In genomic region chr7:116955340-116955739, GRCh38 we compare ENCODE assay signal across 9 cellular contexts. TPM values are rescaled to one million over a fixed set of nuclear protein-coding genes. Genes with fewer than 3 reads are reported as not detected.
DNase-seq lines count a peak whose midpoint lies in the region; ATAC-seq, FAIRE-seq and TF ChIP-seq lines count a peak whose summit lies in the region.
"Had no signal": no experiment of that assay in that cellular context is flagged by ENCODE, and none has a peak within 500 bp of the region (broad histone marks: within the 10 kb centered on the region; RNA-seq: fewer than 3 reads in every experiment).

No MANE protein-coding gene starts in this region.

- TF ChIP-seq CTCF in HCT116 (IDR thresholded peaks at IDR 0.05 in 2 of 3, conservative IDR thresholded peaks at IDR 0.05 in 1 of 3; ENCODE audit: borderline replicate concordance in 1 of 3, insufficient read depth in 1 of 3, low read depth in 2 of 3, low read length in 2 of 3) (no peak), K562 (IDR thresholded peaks at IDR 0.05 in 2 of 3, conservative IDR thresholded peaks at IDR 0.05 in 1 of 3; ENCODE audit: insufficient read depth in 2 of 3, low read depth in 1 of 3, low read length in 3 of 3) (no peak), mesothelial cell of epicardium (IDR thresholded peaks at IDR 0.05; ENCODE audit: unreplicated experiment) (no peak), colonic mucosa (IDR thresholded peaks at IDR 0.05) (no peak)

- no peaks in the 10 kb centered on the region for H3K27me3 Mint-ChIP-seq in mesothelial cell of epicardium (ENCODE audit: low read depth)

- ATAC-seq in HCT116 = no peak
- ATAC-seq in K562 = no peak
- ATAC-seq in HG02678 (IDR thresholded peaks at IDR 0.05; ENCODE audit: unreplicated experiment) = no peak

- H4K20me1 ChIP-seq in HCT116 (ENCODE audit: insufficient read depth) (no peaks in the 10 kb centered on the region), K562 (replicated peaks; ENCODE audit: control insufficient read depth, insufficient read depth, low read length) (no peaks in the 10 kb centered on the region)

- BruUV-seq in HCT116 (replicated peaks; lab: Mats Ljungman, UMichigan) = no TSS peak
- no TSS peak for BruUV-seq in K562 (replicated peaks; lab: Mats Ljungman, UMichigan)

- peaks cover 43% of the 10 kb centered on the region for H3K4me1 Mint-ChIP-seq in mesothelial cell of epicardium

- TF ChIP-seq EP300 in K562 (IDR thresholded peaks at IDR 0.05; ENCODE audit: low read length) = no peak

- peaks cover 25% of the 10 kb centered on the region for H3K4me1 ChIP-seq in ACC112 (ENCODE audit: control insufficient read depth, insufficient read depth, low read length, unreplicated experiment)
- peaks cover 13 to 33% of the 10 kb centered on the region in 2 experiments for H3K4me1 ChIP-seq in HCT116 (ENCODE audit: control insufficient read depth in 1 of 2, insufficient read depth in 2 of 2, low read length in 2 of 2)
- H3K4me1 ChIP-seq in K562 (replicated peaks in 1 of 2; ENCODE audit: control insufficient read depth in 2 of 2, insufficient read depth in 2 of 2, low read length in 2 of 2) = peaks cover 12 to 48% of the 10 kb centered on the region in 2 experiments
- no peaks in the 10 kb centered on the region for H3K4me1 ChIP-seq in colonic mucosa

- intact Hi-C loops in HCT116 (cut with micrococcal nuclease) (no loop called here), K562 (cut with micrococcal nuclease) (loop anchor here (2.0 to 10.0 kb wide), 4 partner anchors 59 to 1229 kb away; partner anchors contain the start of gene LSM8), colonic mucosa (cut with DNase I) (loop anchor here (10.0 kb wide), 1 partner anchor 91 kb away; the partner anchor contains the start of gene CAPZA2)

- in situ Hi-C loops in K562 (cut with MboI) = loop anchor here (25.0 kb wide), 1 partner anchor 1232 kb away; the partner anchor contains the start of gene LSM8

- H2AFZ ChIP-seq in ACC112 (ENCODE audit: low read length, unreplicated experiment) = no peak overlapping the region
- H2AFZ ChIP-seq in HCT116 (ENCODE audit: low read depth, low read length, poor library complexity, severe bottlenecking) = no peak overlapping the region
- peak overlapping the region; percentile 80 for H2AFZ ChIP-seq in K562 (ENCODE audit: low read depth, low read length)

- TF ChIP-seq POLR2A in HCT116 (IDR thresholded peaks at IDR 0.05; ENCODE audit: borderline replicate concordance, extremely low read depth, insufficient read depth, insufficient read length) (no peak), K562 (conservative IDR thresholded peaks at IDR 0.05) (no peak)

- H3K36me3 ChIP-seq in ACC112 (ENCODE audit: insufficient read depth, low read length) (no peaks in the 10 kb centered on the region; the same call in 1 of the 2 replicates), HCT116 (ENCODE audit: control insufficient read depth in 1 of 2, insufficient read depth in 2 of 2, low read length in 2 of 2) (no peaks in the 10 kb centered on the region), K562 (ENCODE audit: control insufficient read depth, insufficient read depth, low read length) (peaks cover 8% of the 10 kb centered on the region; the same call in 1 of the 3 replicates), colonic mucosa (no peaks in the 10 kb centered on the region)

- no peaks in the 10 kb centered on the region for H3K9me3 Mint-ChIP-seq in mesothelial cell of epicardium

- RAD21 ChIA-PET in HCT116 (lab: Charles Lee; ENCODE audit: low non-redundant PET in 1 of 2, low total read pairs in 2 of 2, uncharacterized antibody in 2 of 2, unreplicated experiment in 2 of 2) = no interaction called here

- H3K4me2 ChIP-seq in HCT116 (ENCODE audit: low read length) (peak overlapping the region; percentile 91), K562 (ENCODE audit: insufficient read depth, low read length) (peak overlapping the region; percentile 96)

- H3K27ac Mint-ChIP-seq in mesothelial cell of epicardium = peak overlapping the region; percentile 100

- TF ChIP-seq RAD21 in HCT116 (IDR thresholded peaks at IDR 0.05; ENCODE audit: low read depth) (no peak), K562 (CRISPR knock-in tag; conservative IDR thresholded peaks at IDR 0.05 in 1 of 2, IDR thresholded peaks at IDR 0.05 in 1 of 2) (no peak)

- no peaks in the 10 kb centered on the region for H3K9me2 ChIP-seq in HCT116 (ENCODE audit: insufficient read depth)

- CTCF ChIA-PET in HCT116 (lab: Charles Lee) = no interaction called here
- CTCF ChIA-PET in K562 (lab: Yijun Ruan, JAX; ENCODE audit: low intra/inter-chr PET ratio) = interaction anchor here (0.7 kb wide), 1 partner anchor 33 kb away, joined by 3 read pairs; no protein-coding TSS in a partner anchor

- H3K9ac ChIP-seq in HCT116 (ENCODE audit: low read length) (no peak overlapping the region), K562 (ENCODE audit: insufficient read depth in 1 of 2, low read depth in 2 of 2, low read length in 2 of 2) (peak overlapping the region in 1 of 2 experiments; percentile 96; a peak in 2 of 4 replicates), colonic mucosa (ENCODE audit: low read depth in 2 of 2, low read length in 2 of 2) (no peak overlapping the region)

- peak overlapping the region; percentile 98 for H3K4me3 Mint-ChIP-seq in mesothelial cell of epicardium

- FAIRE-seq in K562 (lab: Jason Lieb, UNC) = no peak

- H3K4me3 ChIP-seq in ACC112 (ENCODE audit: low read depth, low read length) (peak overlapping the region; percentile 90), HCT116 (replicated peaks in 1 of 2; ENCODE audit: low read depth in 1 of 2, low read length in 2 of 2) (0 out of 4 replicates have a peak overlapping the region, but pooled peaks of 1 of the 2 experiments have one; percentile 84), K562 (peak overlapping the region; percentile 79), colonic mucosa (no peak overlapping the region)

- H3K27me3 ChIP-seq in ACC112 (ENCODE audit: insufficient read depth, low read length) = no peaks in the 10 kb centered on the region
- no peaks in the 10 kb centered on the region for H3K27me3 ChIP-seq in HCT116 (ENCODE audit: insufficient read depth, low read length)
- H3K27me3 ChIP-seq in K562 (ENCODE audit: control insufficient read depth in 2 of 2, insufficient read depth in 2 of 2, low read length in 2 of 2) = no peaks in the 10 kb centered on the region
- no peaks in the 10 kb centered on the region for H3K27me3 ChIP-seq in colonic mucosa

- H3K79me2 ChIP-seq in ACC112 (ENCODE audit: control insufficient read depth, insufficient read depth, low read length, unreplicated experiment) = peaks cover 54% of the 10 kb centered on the region
- peaks cover 22% of the 10 kb centered on the region for H3K79me2 ChIP-seq in HCT116 (ENCODE audit: insufficient read depth, low read length)
- H3K79me2 ChIP-seq in K562 (ENCODE audit: control insufficient read depth, insufficient read depth, low read length) = peaks cover 54% of the 10 kb centered on the region

- POLR2A ChIA-PET in HCT116 (lab: Charles Lee) (no interaction called here), K562 (lab: Yijun Ruan, JAX) (no interaction called here)

- no peaks in the 10 kb centered on the region for H3K9me1 ChIP-seq in K562 (ENCODE audit: control insufficient read depth, insufficient read depth, low read length)

- no peak for DNase-seq in HCT116 (ENCODE audit: low read depth, low spot score)
- DNase-seq in K562 (ENCODE audit: extremely low read depth in 1 of 4, low spot score in 3 of 4) = no peak
- DNase-seq in mesothelial cell of epicardium (ENCODE audit: low spot score in 2 of 2, unreplicated experiment in 2 of 2) = no peak
- no peak for DNase-seq in UCSD-AML1 (lab: John Stamatoyannopoulos, UW; ENCODE audit: unreplicated experiment)
- DNase-seq in A172 (ENCODE audit: low spot score) = no peak
- no peak for DNase-seq in colonic mucosa
- DNase-seq: EL had no signal

- H3K27ac ChIP-seq in ACC112 (ENCODE audit: low read depth, low read length) = no peak overlapping the region
- no peak overlapping the region for H3K27ac ChIP-seq in HCT116 (ENCODE audit: low read depth, low read length)
- H3K27ac ChIP-seq in K562 (ENCODE audit: extremely low read depth, low read depth, low read length) = peak overlapping the region; percentile 95
- no peak overlapping the region for H3K27ac ChIP-seq in colonic mucosa

- H3K36me3 Mint-ChIP-seq in mesothelial cell of epicardium = peaks cover 2% of the 10 kb centered on the region

- no peaks in the 10 kb centered on the region for H3K9me3 ChIP-seq in HCT116 (ENCODE audit: control insufficient read depth in 1 of 2, insufficient read depth in 1 of 2, low read depth in 1 of 2, low read length in 2 of 2)
- H3K9me3 ChIP-seq in K562 (replicated peaks; ENCODE audit: control insufficient read depth, insufficient read depth, low read depth, low read length) = no peaks in the 10 kb centered on the region
- H3K9me3 ChIP-seq in colonic mucosa = no peaks in the 10 kb centered on the region

TF ChIP-seq in HCT116, 20 proteins besides CTCF, POLR2A, EP300 and RAD21 (continues in another document):
- no peak for TF ChIP-seq YY1 (IDR thresholded peaks at IDR 0.05; ENCODE audit: extremely low read depth, insufficient replicate concordance, low read depth, low read length)

RNA-seq across cellular contexts. Expression of gene ST7, which starts 2.0 kb away (rescaled TPM):
- total RNA-seq in HCT116 (2021; ENCODE audit: unreplicated experiment) = 12.6 TPM
- 6.2 and 7.9 TPM in 2 replicates for polyA plus RNA-seq in HCT116 (2012)
- total RNA-seq in K562 (2011; cell fraction: chromatin; rRNA removed; ENCODE audit: low replicate concordance) = 99.4 and 111 TPM in 2 replicates
- total RNA-seq in K562 (2011; cell fraction: nucleolus; rRNA removed) = 89.4 and 90.1 TPM in 2 replicates
- total RNA-seq in K562 (2011; cell fraction: nucleoplasm; rRNA removed) = 107 and 111 TPM in 2 replicates
- 45.5 and 46.1 TPM in 2 replicates for total RNA-seq in K562 (2014; rRNA removed)
- total RNA-seq in K562 (2014; rRNA removed; fragmentation: Illumina TruSeq; extraction: Trizol) = 23.9 and 24.9 TPM in 2 replicates
- 36.9 and 37.2 TPM in 2 replicates for total RNA-seq in K562 (2015; rRNA removed; fragmentation: Illumina TruSeq; extraction: Trizol)
- 31.1 and 34.1 TPM in 2 replicates for total RNA-seq in K562 (2021)
- 32.7 and 52.8 TPM in 2 replicates for polyA plus RNA-seq in K562 (2011; rRNA removed)
- polyA plus RNA-seq in K562 (2011; cell fraction: cytosol; rRNA removed) = 26.2 and 27.3 TPM in 2 replicates
- 40.7 and 45.7 TPM in 2 replicates for polyA plus RNA-seq in K562 (2011; cell fraction: nucleus; rRNA removed)
- polyA plus RNA-seq in K562 (2012) = 42.1 and 46.6 TPM in 2 replicates
- 41.7 and 56.3 TPM in 2 replicates for polyA plus RNA-seq in K562 (2014; fragmentation: Illumina TruSeq; extraction: Trizol)
- 10 to 100 TPM; 30.9 to 47.6 TPM for polyA plus RNA-seq in K562 (2014; fragmentation: Nextera tagmentation; extraction: Ambion mirVana)
- 28.4 and 42.3 TPM in 2 replicates for polyA plus RNA-seq in K562 (2014; rRNA removed)
- polyA minus RNA-seq in K562 (2011; rRNA and poly(A)+ RNA removed) = 59.1 and 77.6 TPM in 2 replicates
- polyA minus RNA-seq in K562 (2011; cell fraction: cytosol; rRNA and poly(A)+ RNA removed) = 21.3 and 32.6 TPM in 2 replicates
- polyA minus RNA-seq in K562 (2011; cell fraction: nucleus; rRNA and poly(A)+ RNA removed) = 66.8 and 85.0 TPM in 2 replicates
- 40.5 to 44.1 TPM (median 43.8 TPM) in 3 replicates for total RNA-seq in mesothelial cell of epicardium
- total RNA-seq in A172 (2014; rRNA removed; shearing (Covaris generic)) = 11.9 and 12.9 TPM in 2 replicates
- 10 to 100 TPM; 10.6 to 12.2 TPM for total RNA-seq in colonic mucosa
